ENCODE assay signal across 1 cellular context in genomic region chr10:37857287-37858211, GRCh38.
TF ChIP-seq lines count a peak whose summit lies in the region.

TSS of gene ZNF248 (minus strand) at chr10:37857610. CDS start at chr10:37856310, 1,300 bp downstream.

TF ChIP-seq in HepG2, 621 proteins besides CTCF, POLR2A, EP300 and RAD21 (continued from another document and continues in another):
- TF ChIP-seq, protein P1, sequence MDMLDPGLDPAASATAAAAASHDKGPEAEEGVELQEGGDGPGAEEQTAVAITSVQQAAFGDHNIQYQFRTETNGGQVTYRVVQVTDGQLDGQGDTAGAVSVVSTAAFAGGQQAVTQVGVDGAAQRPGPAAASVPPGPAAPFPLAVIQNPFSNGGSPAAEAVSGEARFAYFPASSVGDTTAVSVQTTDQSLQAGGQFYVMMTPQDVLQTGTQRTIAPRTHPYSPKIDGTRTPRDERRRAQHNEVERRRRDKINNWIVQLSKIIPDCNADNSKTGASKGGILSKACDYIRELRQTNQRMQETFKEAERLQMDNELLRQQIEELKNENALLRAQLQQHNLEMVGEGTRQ (IDR thresholded peaks at IDR 0.05; ENCODE audit: low read depth, low read length): no peak
- TF ChIP-seq, protein P1 (CRISPR knock-in tag; IDR thresholded peaks at IDR 0.05; ENCODE audit: borderline replicate concordance): no peak
- TF ChIP-seq ZNF468 (CRISPR knock-in tag; IDR thresholded peaks at IDR 0.05): peak; percentile 95; the same call in 1 of the 2 replicates
- 0 out of 2 replicates have a peak, but pooled peaks have one; percentile 91 for TF ChIP-seq CREB3 (CRISPR knock-in tag; IDR thresholded peaks at IDR 0.05)
- peak; percentile 44; the same call in 1 of the 2 replicates for TF ChIP-seq JUNB (CRISPR knock-in tag; IDR thresholded peaks at IDR 0.05; ENCODE audit: borderline replicate concordance)
- TF ChIP-seq TRIM24 (CRISPR knock-in tag; IDR thresholded peaks at IDR 0.05): no peak
- TF ChIP-seq, protein P2, sequence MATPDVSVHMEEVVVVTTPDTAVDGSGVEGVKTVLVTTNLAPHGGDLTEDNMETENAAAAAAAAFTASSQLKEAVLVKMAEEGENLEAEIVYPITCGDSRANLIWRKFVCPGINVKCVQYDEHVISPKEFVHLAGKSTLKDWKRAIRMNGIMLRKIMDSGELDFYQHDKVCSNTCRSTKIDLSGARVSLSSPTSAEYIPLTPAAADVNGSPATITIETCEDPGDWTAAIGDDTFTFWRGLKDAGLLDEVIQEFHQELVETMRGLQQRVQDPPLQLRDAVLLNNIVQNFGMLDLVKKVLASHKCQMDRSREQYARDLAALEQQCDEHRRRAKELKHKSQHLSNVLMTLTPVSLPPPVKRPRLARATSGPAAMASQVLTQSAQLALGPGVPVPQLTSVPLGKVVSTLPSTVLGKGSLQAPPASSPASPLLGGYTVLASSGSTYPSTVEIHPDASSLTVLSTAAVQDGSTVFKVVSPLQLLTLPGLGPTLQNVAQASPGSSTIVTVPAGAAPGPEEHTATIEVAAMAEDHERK (CRISPR knock-in tag; IDR thresholded peaks at IDR 0.05; ENCODE audit: low read depth): peak; percentile 91
- peak; percentile 90; the same call in 1 of the 2 replicates for TF ChIP-seq SRY (CRISPR knock-in tag; IDR thresholded peaks at IDR 0.05)
- TF ChIP-seq ZNF296 (CRISPR knock-in tag; conservative IDR thresholded peaks at IDR 0.05): peak; percentile 39; the same call in 1 of the 2 replicates
- peak; percentile 67; the same call in 1 of the 2 replicates for TF ChIP-seq HOXD1 (CRISPR knock-in tag; IDR thresholded peaks at IDR 0.05)
- TF ChIP-seq CAMTA2 (CRISPR knock-in tag; IDR thresholded peaks at IDR 0.05; ENCODE audit: borderline replicate concordance): peak; percentile 99
- TF ChIP-seq, protein P3, sequence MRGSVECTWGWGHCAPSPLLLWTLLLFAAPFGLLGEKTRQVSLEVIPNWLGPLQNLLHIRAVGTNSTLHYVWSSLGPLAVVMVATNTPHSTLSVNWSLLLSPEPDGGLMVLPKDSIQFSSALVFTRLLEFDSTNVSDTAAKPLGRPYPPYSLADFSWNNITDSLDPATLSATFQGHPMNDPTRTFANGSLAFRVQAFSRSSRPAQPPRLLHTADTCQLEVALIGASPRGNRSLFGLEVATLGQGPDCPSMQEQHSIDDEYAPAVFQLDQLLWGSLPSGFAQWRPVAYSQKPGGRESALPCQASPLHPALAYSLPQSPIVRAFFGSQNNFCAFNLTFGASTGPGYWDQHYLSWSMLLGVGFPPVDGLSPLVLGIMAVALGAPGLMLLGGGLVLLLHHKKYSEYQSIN (CRISPR knock-in tag; IDR thresholded peaks at IDR 0.05; ENCODE audit: borderline replicate concordance): no peak
- TF ChIP-seq GATA4 (IDR thresholded peaks at IDR 0.05; ENCODE audit: borderline replicate concordance, low read depth): peak; percentile 90; the same call in 1 of the 2 replicates
- no peak; the same call in 1 of the 2 replicates for TF ChIP-seq ISX (CRISPR knock-in tag; conservative IDR thresholded peaks at IDR 0.05)
- TF ChIP-seq ZNF776 (CRISPR knock-in tag; IDR thresholded peaks at IDR 0.05): peak; percentile 95
- TF ChIP-seq PRDM15 (CRISPR knock-in tag; IDR thresholded peaks at IDR 0.05): peak; percentile 59; the same call in 1 of the 2 replicates
- TF ChIP-seq SRSF9 (IDR thresholded peaks at IDR 0.05; ENCODE audit: borderline replicate concordance, insufficient read depth, low read depth, low read length, poor library complexity, severe bottlenecking): no peak
- TF ChIP-seq MBD4 (IDR thresholded peaks at IDR 0.05; ENCODE audit: borderline replicate concordance, low read length): no peak
- TF ChIP-seq RERE (CRISPR knock-in tag; IDR thresholded peaks at IDR 0.05; ENCODE audit: low read depth): peak; percentile 38; the same call in 1 of the 2 replicates
- 0 out of 2 replicates have a peak, but pooled peaks have one; percentile 14 for TF ChIP-seq RXRB (CRISPR knock-in tag; IDR thresholded peaks at IDR 0.05; ENCODE audit: borderline replicate concordance)
- peak; percentile 74 for TF ChIP-seq PPARG (CRISPR knock-in tag; conservative IDR thresholded peaks at IDR 0.05)
- peak; percentile 31 for TF ChIP-seq XRCC5 (optimal IDR thresholded peaks at IDR 0.05; ENCODE audit: low read length)
- TF ChIP-seq ARID2 (CRISPR knock-in tag; IDR thresholded peaks at IDR 0.05; ENCODE audit: borderline replicate concordance): peak; percentile 67; the same call in 1 of the 2 replicates
- peak; percentile 28; the same call in 1 of the 2 replicates for TF ChIP-seq ZNF816 (CRISPR knock-in tag; IDR thresholded peaks at IDR 0.05; ENCODE audit: borderline replicate concordance)
- TF ChIP-seq ZFP36L2 (CRISPR knock-in tag; IDR thresholded peaks at IDR 0.05): 0 out of 2 replicates have a peak, but pooled peaks have one; percentile 46
- 0 out of 2 replicates have a peak, but pooled peaks have one; percentile 20 for TF ChIP-seq ZNF101 (CRISPR knock-in tag; IDR thresholded peaks at IDR 0.05; ENCODE audit: borderline replicate concordance, low read depth)
- TF ChIP-seq, protein P4, sequence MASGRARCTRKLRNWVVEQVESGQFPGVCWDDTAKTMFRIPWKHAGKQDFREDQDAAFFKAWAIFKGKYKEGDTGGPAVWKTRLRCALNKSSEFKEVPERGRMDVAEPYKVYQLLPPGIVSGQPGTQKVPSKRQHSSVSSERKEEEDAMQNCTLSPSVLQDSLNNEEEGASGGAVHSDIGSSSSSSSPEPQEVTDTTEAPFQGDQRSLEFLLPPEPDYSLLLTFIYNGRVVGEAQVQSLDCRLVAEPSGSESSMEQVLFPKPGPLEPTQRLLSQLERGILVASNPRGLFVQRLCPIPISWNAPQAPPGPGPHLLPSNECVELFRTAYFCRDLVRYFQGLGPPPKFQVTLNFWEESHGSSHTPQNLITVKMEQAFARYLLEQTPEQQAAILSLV (CRISPR knock-in tag; IDR thresholded peaks at IDR 0.05; ENCODE audit: borderline replicate concordance): peak; percentile 83
- no peak; the same call in 1 of the 2 replicates for TF ChIP-seq JDP2 (CRISPR knock-in tag; IDR thresholded peaks at IDR 0.05; ENCODE audit: borderline replicate concordance)
- TF ChIP-seq, protein P5, sequence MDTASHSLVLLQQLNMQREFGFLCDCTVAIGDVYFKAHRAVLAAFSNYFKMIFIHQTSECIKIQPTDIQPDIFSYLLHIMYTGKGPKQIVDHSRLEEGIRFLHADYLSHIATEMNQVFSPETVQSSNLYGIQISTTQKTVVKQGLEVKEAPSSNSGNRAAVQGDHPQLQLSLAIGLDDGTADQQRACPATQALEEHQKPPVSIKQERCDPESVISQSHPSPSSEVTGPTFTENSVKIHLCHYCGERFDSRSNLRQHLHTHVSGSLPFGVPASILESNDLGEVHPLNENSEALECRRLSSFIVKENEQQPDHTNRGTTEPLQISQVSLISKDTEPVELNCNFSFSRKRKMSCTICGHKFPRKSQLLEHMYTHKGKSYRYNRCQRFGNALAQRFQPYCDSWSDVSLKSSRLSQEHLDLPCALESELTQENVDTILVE (CRISPR knock-in tag; IDR thresholded peaks at IDR 0.05): peak; percentile 61; the same call in 1 of the 2 replicates
- peak; percentile 82; the same call in 1 of the 2 replicates for TF ChIP-seq MXD4 (CRISPR knock-in tag; IDR thresholded peaks at IDR 0.05)
- peak; percentile 46 for TF ChIP-seq ZFP1 (CRISPR knock-in tag; IDR thresholded peaks at IDR 0.05)
- peak; percentile 91 for TF ChIP-seq SALL1 (CRISPR knock-in tag; IDR thresholded peaks at IDR 0.05)
- TF ChIP-seq, protein P6, sequence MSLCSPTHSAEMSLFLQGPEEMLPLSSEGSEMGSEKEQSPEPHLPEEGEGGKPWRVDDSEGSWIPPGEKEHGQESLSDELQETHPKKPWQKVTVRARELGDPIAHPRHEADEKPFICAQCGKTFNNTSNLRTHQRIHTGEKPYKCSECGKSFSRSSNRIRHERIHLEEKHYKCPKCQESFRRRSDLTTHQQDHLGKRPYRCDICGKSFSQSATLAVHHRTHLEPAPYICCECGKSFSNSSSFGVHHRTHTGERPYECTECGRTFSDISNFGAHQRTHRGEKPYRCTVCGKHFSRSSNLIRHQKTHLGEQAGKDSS (CRISPR knock-in tag; IDR thresholded peaks at IDR 0.05; ENCODE audit: borderline replicate concordance, low read depth): no peak
- TF ChIP-seq KLF9 (CRISPR knock-in tag; IDR thresholded peaks at IDR 0.05; ENCODE audit: low read depth): no peak
- no peak for TF ChIP-seq HNF4G (IDR thresholded peaks at IDR 0.05; ENCODE audit: borderline replicate concordance, low read depth, low read length)
- peak; percentile 78 for TF ChIP-seq HNF4G (CRISPR knock-in tag; IDR thresholded peaks at IDR 0.05; ENCODE audit: borderline replicate concordance, low read depth)
- no peak for TF ChIP-seq ZNF549 (CRISPR knock-in tag; IDR thresholded peaks at IDR 0.05)
- no peak for TF ChIP-seq HDAC6 (IDR thresholded peaks at IDR 0.05; ENCODE audit: low read depth, low read length)
- no peak for TF ChIP-seq STAG1 (CRISPR knock-in tag; IDR thresholded peaks at IDR 0.05)
- no peak for TF ChIP-seq HNF1B (CRISPR knock-in tag; IDR thresholded peaks at IDR 0.05)
